ENCODE assay signal across 22 cellular contexts in the genomic region with DNA sequence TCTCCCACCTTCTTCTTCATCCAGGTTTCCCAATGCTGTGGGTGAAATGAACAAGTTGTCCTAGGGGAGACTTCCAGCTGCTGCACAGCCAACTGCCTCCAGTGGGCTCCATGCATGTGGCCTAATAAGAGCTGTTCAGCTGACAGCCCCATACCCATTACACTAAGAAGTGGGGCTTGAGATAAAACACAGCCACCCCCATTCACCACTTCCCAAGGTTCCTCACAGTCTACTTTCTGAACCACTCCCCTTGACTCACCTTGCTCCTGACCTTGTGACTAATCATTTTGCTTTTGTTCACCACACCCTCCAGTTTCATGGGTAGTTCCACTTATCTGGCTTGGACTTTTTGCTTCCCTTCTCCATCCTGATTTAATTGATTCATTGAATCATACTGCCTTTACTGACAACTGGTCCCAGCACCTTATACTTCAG.
DNase-seq lines count a peak whose midpoint lies in the region; ATAC-seq, FAIRE-seq and TF ChIP-seq lines count a peak whose summit lies in the region.
"Had no signal": no experiment of that assay in that cellular context is flagged by ENCODE, and none has a peak within 500 bp of the region (broad histone marks: within the 10 kb centered on the region; RNA-seq: fewer than 3 reads in every experiment).

No MANE protein-coding gene starts in this region.

- no peaks in the 10 kb centered on the region for H3K36me3 Mint-ChIP-seq in astrocyte (ENCODE audit: low read depth, unreplicated experiment)
- H3K36me3 Mint-ChIP-seq: memory B cell, WTC11 had no signal

- H4K20me1 ChIP-seq in Loucy (ENCODE audit: insufficient read depth, low read length, poor library complexity, severe bottlenecking) (no peaks in the 10 kb centered on the region), astrocyte (ENCODE audit: insufficient read depth, low read length) (no peaks in the 10 kb centered on the region)

- peak; percentile 18 for DNase-seq in activated CD4-positive, alpha-beta T cell treated with anti-CD3 and anti-CD28 coated beads for 48 hours
- no peak for DNase-seq in activated CD4-positive, alpha-beta T cell treated with anti-CD3 and anti-CD28 coated beads for 4 hours
- DNase-seq in astrocyte (ENCODE audit: low read depth) (peak; percentile 40), mucosa of descending colon (no peak), amygdala (lab: John Stamatoyannopoulos, UW) (no peak), DMS79 treated with DMSO at 0.1 percent for 48 hours (lab: John Stamatoyannopoulos, UW) (no peak), UCSD-AML1 (lab: John Stamatoyannopoulos, UW; ENCODE audit: unreplicated experiment) (no peak)
- DNase-seq: activated CD8-positive, alpha-beta memory T cell treated with anti-CD3 and anti-CD28 coated beads, Interleukin-2, amount 50 U/mL, for 48 hours; activated naive CD8-positive, alpha-beta T cell treated with anti-CD3 and anti-CD28 coated beads, Interleukin-2, amount 50 U/mL, for 24 hours; C1 segment of cervical spinal cord; caudate nucleus; effector CD8-positive, alpha-beta T cell; MM.1S; NCI-H2029; NCI-H524; retina had no signal

- H3K36me3 ChIP-seq in Loucy (ENCODE audit: insufficient read depth, low read length) (no peaks in the 10 kb centered on the region), astrocyte (ENCODE audit: insufficient read depth, low read length) (no peaks in the 10 kb centered on the region), mucosa of descending colon (ENCODE audit: low read depth) (no peaks in the 10 kb centered on the region)

- H3K27ac Mint-ChIP-seq in astrocyte (ENCODE audit: unreplicated experiment): peak overlapping the region; percentile 7
- H3K27ac Mint-ChIP-seq: activated naive CD8-positive, alpha-beta T cell treated with anti-CD3 and anti-CD28 coated beads, Interleukin-2, amount 50 U/mL, for 24 hours; memory B cell; WTC11 had no signal

- no peak for FAIRE-seq in astrocyte (lab: Jason Lieb, UNC)
- FAIRE-seq: A204.1, frontal cortex had no signal

- H3K79me2 ChIP-seq in Loucy (ENCODE audit: insufficient read depth, low read length) (no peaks in the 10 kb centered on the region), astrocyte (ENCODE audit: insufficient read depth, low read length) (no peaks in the 10 kb centered on the region)

- no peak overlapping the region for H3K4me3 ChIP-seq in Loucy (ENCODE audit: low read length, poor library complexity, severe bottlenecking)
- no peak overlapping the region for H3K4me3 ChIP-seq in astrocyte (ENCODE audit: insufficient read depth, low read depth, low read length)
- H3K4me3 ChIP-seq in mucosa of descending colon: no peak overlapping the region

- H3K27ac ChIP-seq in astrocyte (ENCODE audit: low read depth, low read length): no peak overlapping the region

- H3K9ac ChIP-seq in Loucy (ENCODE audit: low read depth, low read length, poor library complexity, severe bottlenecking): no peak overlapping the region
- H3K9ac ChIP-seq in astrocyte (ENCODE audit: low read length): no peak overlapping the region

- no peaks in the 10 kb centered on the region for H3K9me3 Mint-ChIP-seq in astrocyte (ENCODE audit: unreplicated experiment)
- H3K9me3 Mint-ChIP-seq: activated naive CD8-positive, alpha-beta T cell treated with anti-CD3 and anti-CD28 coated beads, Interleukin-2, amount 50 U/mL, for 24 hours; memory B cell; neural crest cell; WTC11 had no signal

- no peaks in the 10 kb centered on the region for H3K27me3 Mint-ChIP-seq in astrocyte (ENCODE audit: low read depth, unreplicated experiment)
- H3K27me3 Mint-ChIP-seq: activated naive CD8-positive, alpha-beta T cell treated with anti-CD3 and anti-CD28 coated beads, Interleukin-2, amount 50 U/mL, for 24 hours had no signal

- no peak for TF ChIP-seq CTCF in Loucy (conservative IDR thresholded peaks at IDR 0.05; ENCODE audit: low read length)
- TF ChIP-seq CTCF in astrocyte (IDR thresholded peaks at IDR 0.05; ENCODE audit: insufficient read depth, low read depth, low read length): no peak
- TF ChIP-seq CTCF in mucosa of descending colon (IDR thresholded peaks at IDR 0.05): no peak

- H3K27me3 ChIP-seq in Loucy (ENCODE audit: insufficient read depth, low read length, poor library complexity, severe bottlenecking) (no peaks in the 10 kb centered on the region), astrocyte (ENCODE audit: insufficient read depth, low read length) (no peaks in the 10 kb centered on the region)

- no peaks in the 10 kb centered on the region for H3K9me3 ChIP-seq in Loucy (ENCODE audit: insufficient read depth, low read depth, low read length)
- H3K9me3 ChIP-seq in astrocyte (ENCODE audit: insufficient read depth, low read depth, low read length): no peaks in the 10 kb centered on the region
- H3K9me3 ChIP-seq in mucosa of descending colon: no peaks in the 10 kb centered on the region

- peak overlapping the region; percentile 25; the same call in 1 of the 2 replicates for H2AFZ ChIP-seq in Loucy (ENCODE audit: low read length)
- no peak overlapping the region for H2AFZ ChIP-seq in astrocyte (ENCODE audit: low read depth, low read length)

- peaks cover 22% of the 10 kb centered on the region for H3K4me1 Mint-ChIP-seq in astrocyte (ENCODE audit: low read depth, unreplicated experiment)
- H3K4me1 Mint-ChIP-seq: memory B cell, neural crest cell had no signal

- ATAC-seq in mucosa of descending colon: peak; percentile 77
- ATAC-seq: activated naive CD8-positive, alpha-beta T cell treated with anti-CD3 and anti-CD28 coated beads, Interleukin-2, amount 50 U/mL, for 24 hours; WTC11 had no signal

- H3K4me1 ChIP-seq in Loucy (ENCODE audit: insufficient read depth, low read length, poor library complexity, severe bottlenecking) (peaks cover 69% of the 10 kb centered on the region), astrocyte (ENCODE audit: insufficient read depth, low read length) (peaks cover 25% of the 10 kb centered on the region), mucosa of descending colon (ENCODE audit: low read depth) (peaks cover 3% of the 10 kb centered on the region)

- intact Hi-C loops in mucosa of descending colon (cut with DNase I, micrococcal nuclease): no loop called here

- H3K4me3 Mint-ChIP-seq in astrocyte (ENCODE audit: unreplicated experiment): no peak overlapping the region
- H3K4me3 Mint-ChIP-seq: activated naive CD8-positive, alpha-beta T cell treated with anti-CD3 and anti-CD28 coated beads, Interleukin-2, amount 50 U/mL, for 24 hours; memory B cell; neural crest cell; WTC11 had no signal

- no peak overlapping the region for H3K4me2 ChIP-seq in Loucy (ENCODE audit: low read depth, low read length, poor library complexity, severe bottlenecking)
- H3K4me2 ChIP-seq in astrocyte (ENCODE audit: low read length): no peak overlapping the region

- H3K9me2 ChIP-seq in Loucy (replicated peaks; ENCODE audit: low read depth, low read length): no peaks in the 10 kb centered on the region

- H3F3A ChIP-seq in Loucy (ENCODE audit: low read depth): 0 out of 2 replicates have a peak, but pooled peaks cover 3% of the 10 kb centered on the region

Comparison
In these comparisons a context has a peak if more than half of its experiments do, and no peak if none do; other contexts are left out.
1. DNase-seq: peak in activated CD4-positive, alpha-beta T cell treated with anti-CD3 and anti-CD28 coated beads for 48 hours (single experiment) and astrocyte (single experiment); none in activated CD4-positive, alpha-beta T cell treated with anti-CD3 and anti-CD28 coated beads for 4 hours (0 of 2), mucosa of descending colon (0 of 3), amygdala (0 of 56), DMS79 treated with DMSO at 0.1 percent for 48 hours (single experiment) and UCSD-AML1 (single experiment).